Comparison of ENCODE assay signal across 18 cellular contexts in genomic region chr20:57375652-57376230, GRCh38. TPM values are rescaled to one million over a fixed set of nuclear protein-coding genes. Genes with fewer than 3 reads are reported as not detected.
DNase-seq lines count a peak whose midpoint lies in the region; ATAC-seq and TF ChIP-seq lines count a peak whose summit lies in the region.
"Had no signal": no experiment of that assay in that cellular context is flagged by ENCODE, and none has a peak within 500 bp of the region (broad histone marks: within the 10 kb centered on the region; RNA-seq: fewer than 3 reads in every experiment).

No MANE protein-coding gene starts in this region.

- POLR2A ChIA-PET in activated CD8-positive, alpha-beta T cell treated with anti-CD3 and anti-CD28 coated beads for 36 hours (lab: Charles Lee), result interaction anchor here (0.8 to 3.5 kb wide), 4 partner anchors 9 to 57 kb away, joined by 3 to 12 read pairs (median 4); no protein-coding TSS in a partner anchor
- POLR2A ChIA-PET in activated CD8-positive, alpha-beta T cell treated with anti-CD3 and anti-CD28 coated beads, Interleukin-2, amount 10 ng/mL, durations not matched to agents 7 days and 5 days (lab: Charles Lee), result no interaction called here

- no peaks in the 10 kb centered on the region for H3K27me3 Mint-ChIP-seq in activated CD8-positive, alpha-beta T cell treated with anti-CD3 and anti-CD28 coated beads for 36 hours
- H3K27me3 Mint-ChIP-seq in activated CD8-positive, alpha-beta T cell treated with anti-CD3 and anti-CD28 coated beads, Interleukin-2, amount 10 ng/mL, durations not matched to agents 7 days and 5 days (ENCODE audit: low read depth), result no peaks in the 10 kb centered on the region
- H3K27me3 Mint-ChIP-seq in activated naive CD8-positive, alpha-beta T cell treated with anti-CD3 and anti-CD28 coated beads, Interleukin-2, amount 50 U/mL, for 24 hours, result no peaks in the 10 kb centered on the region

- H3K9me3 ChIP-seq in left lung (no peaks in the 10 kb centered on the region), stomach smooth muscle (ENCODE audit: control insufficient read depth in 2 of 2, low read length in 2 of 2) (no peaks in the 10 kb centered on the region), hepatocyte (ENCODE audit: low read depth) (no peaks in the 10 kb centered on the region)
- H3K9me3 ChIP-seq: pancreas had no signal

- H3K4me1 Mint-ChIP-seq in activated CD8-positive, alpha-beta T cell treated with anti-CD3 and anti-CD28 coated beads for 36 hours (ENCODE audit: low read depth), result peaks cover 28% of the 10 kb centered on the region
- H3K4me1 Mint-ChIP-seq in activated CD8-positive, alpha-beta T cell treated with anti-CD3 and anti-CD28 coated beads, Interleukin-2, amount 10 ng/mL, durations not matched to agents 7 days and 5 days (ENCODE audit: low read depth), result peaks cover 18% of the 10 kb centered on the region
- peaks cover 31% of the 10 kb centered on the region for H3K4me1 Mint-ChIP-seq in activated naive CD8-positive, alpha-beta T cell treated with anti-CD3 and anti-CD28 coated beads, Interleukin-2, amount 50 U/mL, for 24 hours

- no peaks in the 10 kb centered on the region for H3K9me3 Mint-ChIP-seq in activated CD8-positive, alpha-beta T cell treated with anti-CD3 and anti-CD28 coated beads for 36 hours
- H3K9me3 Mint-ChIP-seq in activated CD8-positive, alpha-beta T cell treated with anti-CD3 and anti-CD28 coated beads, Interleukin-2, amount 10 ng/mL, durations not matched to agents 7 days and 5 days (ENCODE audit: insufficient read depth), result no peaks in the 10 kb centered on the region
- no peaks in the 10 kb centered on the region for H3K9me3 Mint-ChIP-seq in activated naive CD8-positive, alpha-beta T cell treated with anti-CD3 and anti-CD28 coated beads, Interleukin-2, amount 50 U/mL, for 24 hours

- H2AFZ ChIP-seq in hepatocyte, result no peak overlapping the region

- no peaks in the 10 kb centered on the region for H3K79me2 ChIP-seq in hepatocyte

- no peak overlapping the region for H3K4me2 ChIP-seq in hepatocyte

- H3K4me1 ChIP-seq in left lung, result peaks cover 0 to 28% of the 10 kb centered on the region in 2 donors
- peaks cover 3% of the 10 kb centered on the region for H3K4me1 ChIP-seq in stomach smooth muscle (ENCODE audit: control insufficient read depth, insufficient read depth, low read length)
- H3K4me1 ChIP-seq in hepatocyte (ENCODE audit: insufficient read depth), result no peaks in the 10 kb centered on the region
- H3K4me1 ChIP-seq: pancreas had no signal

- H3K27me3 ChIP-seq in left lung, result no peaks in the 10 kb centered on the region
- no peaks in the 10 kb centered on the region for H3K27me3 ChIP-seq in stomach smooth muscle (ENCODE audit: control insufficient read depth in 1 of 2, insufficient read depth in 2 of 2, low read length in 2 of 2)
- H3K27me3 ChIP-seq in hepatocyte, result no peaks in the 10 kb centered on the region
- H3K27me3 ChIP-seq: pancreas had no signal

- CTCF ChIA-PET in activated CD8-positive, alpha-beta T cell treated with anti-CD3 and anti-CD28 coated beads for 36 hours (lab: Charles Lee), result interaction anchor here (0.9 to 2.2 kb wide), 3 partner anchors 22 to 123 kb away, joined by 3 to 9 read pairs (median 4); no protein-coding TSS in a partner anchor
- CTCF ChIA-PET in activated CD8-positive, alpha-beta T cell treated with anti-CD3 and anti-CD28 coated beads, Interleukin-2, amount 10 ng/mL, durations not matched to agents 7 days and 5 days (lab: Charles Lee), result interaction anchor here (0.6 to 2.3 kb wide), 2 partner anchors 122 to 221 kb away, joined by 3 to 8 read pairs; no protein-coding TSS in a partner anchor

- WGBS in hepatocyte (ENCODE audit: low lambda C conversion rate, missing lambda C conversion rate), result 96% methylated on average over 10 of the region's 10 CpGs

- H3K4me3 Mint-ChIP-seq in activated CD8-positive, alpha-beta T cell treated with anti-CD3 and anti-CD28 coated beads for 36 hours, result no peak overlapping the region
- H3K4me3 Mint-ChIP-seq in activated CD8-positive, alpha-beta T cell treated with anti-CD3 and anti-CD28 coated beads, Interleukin-2, amount 10 ng/mL, durations not matched to agents 7 days and 5 days, result no peak overlapping the region
- H3K4me3 Mint-ChIP-seq in activated naive CD8-positive, alpha-beta T cell treated with anti-CD3 and anti-CD28 coated beads, Interleukin-2, amount 50 U/mL, for 24 hours, result no peak overlapping the region

- H3K36me3 ChIP-seq in left lung (peaks cover 0 to 95% of the 10 kb centered on the region in 2 donors), stomach smooth muscle (ENCODE audit: control insufficient read depth in 2 of 2, insufficient read depth in 2 of 2, low read length in 2 of 2) (peaks cover 71 to 74% of the 10 kb centered on the region in 2 donors), hepatocyte (replicated peaks; ENCODE audit: insufficient read depth, low read depth) (no peaks in the 10 kb centered on the region)

- no peak for TF ChIP-seq CTCF in activated CD8-positive, alpha-beta T cell treated with anti-CD3 and anti-CD28 coated beads for 36 hours (IDR thresholded peaks at IDR 0.05)
- no peak for TF ChIP-seq CTCF in left lung (IDR thresholded peaks at IDR 0.05)
- no peak for TF ChIP-seq CTCF in hepatocyte (IDR thresholded peaks at IDR 0.05; ENCODE audit: poor library complexity)

- peak overlapping the region; percentile 19 to 87 for H3K27ac ChIP-seq in left lung
- peak overlapping the region; percentile 18 for H3K27ac ChIP-seq in stomach smooth muscle (ENCODE audit: low read length)
- H3K27ac ChIP-seq in hepatocyte, result no peak overlapping the region
- H3K27ac ChIP-seq: WERI-Rb-1 had no signal

- H3K4me3 ChIP-seq in left lung (peak overlapping the region in 1 of 2 donors; percentile 37), stomach smooth muscle (ENCODE audit: low read length in 2 of 2) (no peak overlapping the region), hepatocyte (no peak overlapping the region)
- H3K4me3 ChIP-seq: pancreas had no signal

- H3K27ac Mint-ChIP-seq in activated CD8-positive, alpha-beta T cell treated with anti-CD3 and anti-CD28 coated beads for 36 hours, result peak overlapping the region; percentile 19
- H3K27ac Mint-ChIP-seq in activated CD8-positive, alpha-beta T cell treated with anti-CD3 and anti-CD28 coated beads, Interleukin-2, amount 10 ng/mL, durations not matched to agents 7 days and 5 days, result no peak overlapping the region
- peak overlapping the region; percentile 54 for H3K27ac Mint-ChIP-seq in activated naive CD8-positive, alpha-beta T cell treated with anti-CD3 and anti-CD28 coated beads, Interleukin-2, amount 50 U/mL, for 24 hours

- intact Hi-C loops in activated CD8-positive, alpha-beta T cell treated with anti-CD3 and anti-CD28 coated beads for 36 hours (cut with micrococcal nuclease), result no loop called here
- intact Hi-C loops in left lung (cut with DNase I), result no loop called here

- no peaks in the 10 kb centered on the region for H4K20me1 ChIP-seq in hepatocyte (ENCODE audit: insufficient read depth, poor library complexity, severe bottlenecking)

- H3K9me2 ChIP-seq in hepatocyte (replicated peaks; ENCODE audit: insufficient read depth), result no peaks in the 10 kb centered on the region

- H3K36me3 Mint-ChIP-seq in activated CD8-positive, alpha-beta T cell treated with anti-CD3 and anti-CD28 coated beads for 36 hours (ENCODE audit: low read depth), result peaks cover 47% of the 10 kb centered on the region
- H3K36me3 Mint-ChIP-seq in activated CD8-positive, alpha-beta T cell treated with anti-CD3 and anti-CD28 coated beads, Interleukin-2, amount 10 ng/mL, durations not matched to agents 7 days and 5 days (ENCODE audit: low read depth), result peaks cover 63% of the 10 kb centered on the region
- H3K36me3 Mint-ChIP-seq in activated naive CD8-positive, alpha-beta T cell treated with anti-CD3 and anti-CD28 coated beads, Interleukin-2, amount 50 U/mL, for 24 hours (ENCODE audit: low read depth), result peaks cover 60% of the 10 kb centered on the region

- no peak overlapping the region for H3K9ac ChIP-seq in stomach smooth muscle (ENCODE audit: low read length in 2 of 2)

- DNase-seq in activated CD8-positive, alpha-beta T cell treated with anti-CD3 and anti-CD28 coated beads for 36 hours, result no peak
- no peak for DNase-seq in activated CD8-positive, alpha-beta T cell treated with anti-CD3 and anti-CD28 coated beads, Interleukin-2, amount 10 ng/mL, durations not matched to agents 7 days and 5 days
- no peak for DNase-seq in activated naive CD8-positive, alpha-beta T cell treated with anti-CD3 and anti-CD28 coated beads, Interleukin-2, amount 50 U/mL, for 24 hours
- DNase-seq in left lung, result peak in 1 of 2 donors; percentile 61
- no peak for DNase-seq in hepatocyte (ENCODE audit: low spot score)
- no peak for DNase-seq in NCI-H510A treated with DMSO at 0.1 percent for 48 hours (lab: John Stamatoyannopoulos, UW)
- DNase-seq: activated CD8-positive, alpha-beta memory T cell treated with anti-CD3 and anti-CD28 coated beads, Interleukin-2, amount 50 U/mL, for 4 hours; amniotic stem cell; COR-L47; midbrain; NCI-H1417; NCI-H345; pancreas; WERI-Rb-1 had no signal

- no peak for ATAC-seq in activated CD8-positive, alpha-beta T cell treated with anti-CD3 and anti-CD28 coated beads for 36 hours
- no peak for ATAC-seq in activated CD8-positive, alpha-beta T cell treated with anti-CD3 and anti-CD28 coated beads, Interleukin-2, amount 10 ng/mL, durations not matched to agents 7 days and 5 days
- no peak for ATAC-seq in activated naive CD8-positive, alpha-beta T cell treated with anti-CD3 and anti-CD28 coated beads, Interleukin-2, amount 50 U/mL, for 24 hours
- ATAC-seq in left lung (peak; percentile 38), HG02938 (IDR thresholded peaks at IDR 0.05; ENCODE audit: unreplicated experiment) (no peak)
- ATAC-seq: SK-N-SH treated with all-trans-retinoic acid at 6 μM for 48 hours had no signal

RNA-seq across cellular contexts. Expression of gene RBM38, which starts 15.5 kb away (rescaled TPM):
- total RNA-seq in activated CD8-positive, alpha-beta T cell treated with anti-CD3 and anti-CD28 coated beads for 36 hours, result 100 to 1,000 TPM; 114 to 116 TPM
- 10 to 100 TPM; 53.8 to 57.1 TPM for total RNA-seq in activated CD8-positive, alpha-beta T cell treated with anti-CD3 and anti-CD28 coated beads, Interleukin-2, amount 10 ng/mL, durations not matched to agents 7 days and 5 days
- 10 to 100 TPM; 17.6 to 20.0 TPM for total RNA-seq in left lung
- total RNA-seq in hepatocyte, result 16.1 and 18.1 TPM in 2 replicates
- polyA plus RNA-seq in hepatocyte, result 15.6 and 19.6 TPM in 2 replicates

RNA-seq across cellular contexts. Expression of gene RAE1, which starts 24.7 kb away (rescaled TPM):
- total RNA-seq in activated CD8-positive, alpha-beta T cell treated with anti-CD3 and anti-CD28 coated beads for 36 hours, result 10 to 100 TPM; 41.1 to 42.9 TPM
- total RNA-seq in activated CD8-positive, alpha-beta T cell treated with anti-CD3 and anti-CD28 coated beads, Interleukin-2, amount 10 ng/mL, durations not matched to agents 7 days and 5 days, result 10 to 100 TPM; 35.0 to 37.2 TPM
- total RNA-seq in left lung (10 to 100 TPM; 16.4 to 18.1 TPM), hepatocyte (26.9 and 35.8 TPM in 2 replicates)
- 36.3 and 43.3 TPM in 2 replicates for polyA plus RNA-seq in hepatocyte

RNA-seq across cellular contexts. Expression of gene SPO11, which starts 46.1 kb away (rescaled TPM):
- not detected for total RNA-seq in activated CD8-positive, alpha-beta T cell treated with anti-CD3 and anti-CD28 coated beads for 36 hours
- total RNA-seq in activated CD8-positive, alpha-beta T cell treated with anti-CD3 and anti-CD28 coated beads, Interleukin-2, amount 10 ng/mL, durations not matched to agents 7 days and 5 days, result not detected
- not detected for total RNA-seq in left lung
- not detected in 2 replicates for total RNA-seq in hepatocyte
- not detected in 2 replicates for polyA plus RNA-seq in hepatocyte
- total RNA-seq: pancreas, ureter had no signal
- polyA plus RNA-seq: pancreas had no signal
